1 cellular context compared by ENCODE assay signal in genomic region chr17:64129765-64130558, GRCh38.
TF ChIP-seq lines count a peak whose summit lies in the region.

TSS of gene ERN1 (minus strand) at chr17:64130144. CDS start at chr17:64130029, 115 bp downstream.

TF ChIP-seq in K562, 482 proteins besides CTCF, POLR2A, EP300 and RAD21 (continued from another document and continues in another):
- TF ChIP-seq TCF7L2 (IDR thresholded peaks at IDR 0.05; ENCODE audit: low read depth, low read length) = no peak
- no peak for TF ChIP-seq SLC30A9 (CRISPR knock-in tag; IDR thresholded peaks at IDR 0.05)
- TF ChIP-seq XRCC3 (IDR thresholded peaks at IDR 0.05) = no peak
- TF ChIP-seq BCLAF1 (IDR thresholded peaks at IDR 0.05; ENCODE audit: borderline replicate concordance in 1 of 2, control insufficient read depth in 1 of 2, low read depth in 2 of 2, low read length in 1 of 2) = no peak
- TF ChIP-seq PATZ1 (CRISPR knock-in tag; IDR thresholded peaks at IDR 0.05; ENCODE audit: borderline replicate concordance) = no peak
- no peak for TF ChIP-seq CBX8 (IDR thresholded peaks at IDR 0.05; ENCODE audit: borderline replicate concordance, extremely low read depth, low read depth, low read length, poor library complexity, severe bottlenecking)
- no peak for TF ChIP-seq SP2 (IDR thresholded peaks at IDR 0.05; ENCODE audit: extremely low read depth, low read depth, low read length, poor library complexity, severe bottlenecking)
- TF ChIP-seq ZNF324 (CRISPR knock-in tag; IDR thresholded peaks at IDR 0.05) = no peak
- peak; percentile 53 for TF ChIP-seq SRSF7 (optimal IDR thresholded peaks at IDR 0.05; ENCODE audit: low read depth, low read length)
- TF ChIP-seq SREBF2 (CRISPR knock-in tag; IDR thresholded peaks at IDR 0.05) = no peak
- TF ChIP-seq ZFP30 (CRISPR knock-in tag; IDR thresholded peaks at IDR 0.05; ENCODE audit: borderline replicate concordance) = no peak
- TF ChIP-seq WHSC1 (IDR thresholded peaks at IDR 0.05; ENCODE audit: low read length) = no peak
- TF ChIP-seq ZNF561 (CRISPR knock-in tag; conservative IDR thresholded peaks at IDR 0.05) = no peak
- peak; percentile 93; the same call in 1 of the 2 replicates for TF ChIP-seq GTF2E2 (tag; IDR thresholded peaks at IDR 0.05)
- no peak for TF ChIP-seq MYNN (IDR thresholded peaks at IDR 0.05)
- no peak for TF ChIP-seq MYNN (CRISPR knock-in tag; IDR thresholded peaks at IDR 0.05)
- no peak for TF ChIP-seq ZNF57 (CRISPR knock-in tag; IDR thresholded peaks at IDR 0.05)
- TF ChIP-seq STAT5B (CRISPR knock-in tag; IDR thresholded peaks at IDR 0.05) = no peak
- TF ChIP-seq ZBTB1 (CRISPR knock-in tag; IDR thresholded peaks at IDR 0.05; ENCODE audit: borderline replicate concordance, low read depth) = peak; percentile 12; the same call in 1 of the 2 replicates
- TF ChIP-seq ZNF449 (CRISPR knock-in tag; IDR thresholded peaks at IDR 0.05) = no peak
- no peak for TF ChIP-seq SNRNP70 (optimal IDR thresholded peaks at IDR 0.05; ENCODE audit: low read depth, low read length)
- no peak for TF ChIP-seq CREB5 (CRISPR knock-in tag; IDR thresholded peaks at IDR 0.05)
- no peak for TF ChIP-seq NCOA2 (IDR thresholded peaks at IDR 0.05; ENCODE audit: partially characterized antibody in 2 of 2)
- no peak; the same call in 1 of the 2 replicates for TF ChIP-seq RREB1 (CRISPR knock-in tag; IDR thresholded peaks at IDR 0.05)
- TF ChIP-seq PHB2 (IDR thresholded peaks at IDR 0.05; ENCODE audit: low read depth) = no peak
- TF ChIP-seq SIX5 (IDR thresholded peaks at IDR 0.05; ENCODE audit: borderline replicate concordance in 1 of 2, insufficient read depth in 1 of 2, low read depth in 1 of 2, low read length in 2 of 2) = no peak
- TF ChIP-seq MTA1 (IDR thresholded peaks at IDR 0.05; ENCODE audit: borderline replicate concordance) = no peak
- TF ChIP-seq TRIM24 (IDR thresholded peaks at IDR 0.05) = 0 out of 4 replicates have a peak, but pooled peaks of 1 of the 2 experiments have one; percentile 16
- TF ChIP-seq KAT7 (CRISPR knock-in tag; IDR thresholded peaks at IDR 0.05; ENCODE audit: borderline replicate concordance) = no peak
- no peak for TF ChIP-seq KLF16 (IDR thresholded peaks at IDR 0.05)
- no peak for TF ChIP-seq TCF7 (IDR thresholded peaks at IDR 0.05; ENCODE audit: borderline replicate concordance)
- no peak for TF ChIP-seq RNF219 (CRISPR knock-in tag; IDR thresholded peaks at IDR 0.05)
- TF ChIP-seq CBX5 (IDR thresholded peaks at IDR 0.05; ENCODE audit: borderline replicate concordance, low read depth) = no peak
- no peak for TF ChIP-seq TOE1 (IDR thresholded peaks at IDR 0.05; ENCODE audit: borderline replicate concordance)
- TF ChIP-seq TOE1 (CRISPR knock-in tag; IDR thresholded peaks at IDR 0.05; ENCODE audit: borderline replicate concordance, low read depth) = peak; percentile 74; the same call in 1 of the 2 replicates
- no peak for TF ChIP-seq BACH1 (tag; IDR thresholded peaks at IDR 0.05)
- no peak for TF ChIP-seq NR2C1 (IDR thresholded peaks at IDR 0.05)
- TF ChIP-seq NR2C1 (tag; IDR thresholded peaks at IDR 0.05) = no peak
- TF ChIP-seq RBM39 (optimal IDR thresholded peaks at IDR 0.05; ENCODE audit: low read depth, low read length) = no peak
- no peak for TF ChIP-seq ZNF354B (CRISPR knock-in tag; IDR thresholded peaks at IDR 0.05)
- no peak for TF ChIP-seq ZNF232 (CRISPR knock-in tag; IDR thresholded peaks at IDR 0.05)
- no peak for TF ChIP-seq BRD4 (IDR thresholded peaks at IDR 0.05)
- no peak for TF ChIP-seq SMARCC2 (IDR thresholded peaks at IDR 0.05; ENCODE audit: low read depth)
- TF ChIP-seq IRF9 (tag; IDR thresholded peaks at IDR 0.05) = no peak
- no peak for TF ChIP-seq CREBBP (IDR thresholded peaks at IDR 0.05; ENCODE audit: low read depth, low read length)
- TF ChIP-seq CBX1 (IDR thresholded peaks at IDR 0.05; ENCODE audit: low read depth) = no peak; the same call in 1 of the 2 replicates
- TF ChIP-seq HNRNPUL1 (IDR thresholded peaks at IDR 0.05; ENCODE audit: low read length) = no peak
- TF ChIP-seq KHSRP (IDR thresholded peaks at IDR 0.05) = no peak
- no peak for TF ChIP-seq ZNF347 (CRISPR knock-in tag; IDR thresholded peaks at IDR 0.05; ENCODE audit: low read depth)
- no peak for TF ChIP-seq ZFPM2 (CRISPR knock-in tag; IDR thresholded peaks at IDR 0.05)
- peak; percentile 59 for TF ChIP-seq NFIC (IDR thresholded peaks at IDR 0.05)
- no peak for TF ChIP-seq NR0B1 (IDR thresholded peaks at IDR 0.05; ENCODE audit: partially characterized antibody)
